Comparison of ENCODE assay signal across 9 cellular contexts in genomic region chr18:8424917-8425725, GRCh38.
A peak's percentile ranks its signal among the peaks of the same experiment; 100 is the strongest.
DNase-seq lines count a peak whose midpoint lies in the region; ATAC-seq, FAIRE-seq and TF ChIP-seq lines count a peak whose summit lies in the region.
"Had no signal": no experiment of that assay in that cellular context is flagged by ENCODE, and none has a peak within 500 bp of the region (broad histone marks: within the 10 kb centered on the region; RNA-seq: fewer than 3 reads in every experiment).

No MANE protein-coding gene starts in this region.

- CTCF ChIA-PET in HepG2 (lab: Yijun Ruan, JAX; ENCODE audit: low intra/inter-chr PET ratio, low total read pairs), result no interaction called here
- CTCF ChIA-PET in SK-N-SH (lab: Yijun Ruan, JAX), result interaction anchor here (0.7 to 3.4 kb wide), 11 partner anchors 9 to 1152 kb away, joined by 3 to 20 read pairs (median 5); no protein-coding TSS in a partner anchor

- TF ChIP-seq EP300 in HepG2 (IDR thresholded peaks at IDR 0.05; ENCODE audit: low read depth in 2 of 2, low read length in 2 of 2), result no peak
- TF ChIP-seq EP300 in HepG2 (CRISPR knock-in tag; IDR thresholded peaks at IDR 0.05; ENCODE audit: borderline replicate concordance), result no peak
- peak in 1 of 2 experiments; percentile 9; a peak in 1 of 4 replicates for TF ChIP-seq EP300 in SK-N-SH (IDR thresholded peaks at IDR 0.05; ENCODE audit: borderline replicate concordance in 1 of 2, low read depth in 1 of 2, low read length in 1 of 2)

- in situ Hi-C loops in HepG2 (cut with HindIII; ENCODE audit: extremely low pct_ligation_motif_present, low pct_unique_long_range_greater_than_20kb), result no loop called here

- FAIRE-seq in HepG2 (lab: Jason Lieb, UNC), result no peak
- FAIRE-seq: A204.1 had no signal

- H3K4me3 ChIP-seq in HepG2 (replicated peaks in 1 of 3; ENCODE audit: insufficient read depth in 1 of 3, low read depth in 2 of 3, low read length in 3 of 3) (no peak overlapping the region), right lobe of liver (no peak overlapping the region), SK-N-SH (ENCODE audit: low read depth in 2 of 2, low read length in 1 of 2) (no peak overlapping the region), fibroblast of pulmonary artery (replicated peaks; ENCODE audit: low read depth, low read length) (no peak overlapping the region), vagina (no peak overlapping the region), coronary artery (no peak overlapping the region)

- H3K4me2 ChIP-seq in HepG2 (ENCODE audit: low read depth, low read length) (no peak overlapping the region), SK-N-SH (0 out of 2 replicates have a peak overlapping the region, but pooled peaks have one; percentile 9)

- TF ChIP-seq CTCF in HepG2 (CRISPR knock-in tag; IDR thresholded peaks at IDR 0.05), result no peak
- no peak for TF ChIP-seq CTCF in right lobe of liver (IDR thresholded peaks at IDR 0.05)
- TF ChIP-seq CTCF in SK-N-SH (IDR thresholded peaks at IDR 0.05), result no peak
- TF ChIP-seq CTCF in fibroblast of pulmonary artery (IDR thresholded peaks at IDR 0.05; ENCODE audit: low read length, missing control alignments), result no peak
- TF ChIP-seq CTCF in vagina (IDR thresholded peaks at IDR 0.05), result no peak
- no peak for TF ChIP-seq CTCF in coronary artery (IDR thresholded peaks at IDR 0.05)

- DNase-seq in HepG2 (ENCODE audit: low spot score) (peak; percentile 13), right lobe of liver (no peak), SK-N-SH (peak; percentile 66), fibroblast of pulmonary artery (ENCODE audit: low read depth) (peak; percentile 42), vagina (ENCODE audit: extremely low spot score in 2 of 2) (peak; percentile 65 to 77), UCSD-AML1 (lab: John Stamatoyannopoulos, UW; ENCODE audit: unreplicated experiment) (no peak), coronary artery (ENCODE audit: low spot score) (no peak)

- intact Hi-C loops in HepG2 (cut with micrococcal nuclease; ENCODE audit: unreplicated experiment), result no loop called here
- intact Hi-C loops in right lobe of liver (cut with DNase I), result no loop called here
- intact Hi-C loops in vagina (cut with DNase I), result no loop called here

- H3K9ac ChIP-seq in HepG2 (ENCODE audit: insufficient read depth, low read depth, low read length) (no peak overlapping the region), SK-N-SH (no peak overlapping the region)

- TF ChIP-seq RAD21 in HepG2 (CRISPR knock-in tag; IDR thresholded peaks at IDR 0.05) (no peak), SK-N-SH (IDR thresholded peaks at IDR 0.05; ENCODE audit: low read length) (peak; percentile 7; the same call in 1 of the 2 replicates)

- no peak overlapping the region for H3K27ac ChIP-seq in HepG2 (ENCODE audit: extremely low read length, insufficient read depth, low read length)
- no peak overlapping the region for H3K27ac ChIP-seq in right lobe of liver
- H3K27ac ChIP-seq in SK-N-SH (ENCODE audit: low read depth in 2 of 2, low read length in 1 of 2), result peak overlapping the region in 1 of 2 experiments; percentile 55; a peak in 2 of 4 replicates
- no peak overlapping the region for H3K27ac ChIP-seq in vagina
- no peak overlapping the region for H3K27ac ChIP-seq in coronary artery

- WGBS in HepG2 (ENCODE audit: low lambda C conversion rate), result 31% methylated on average over 10 of the region's 13 CpGs
- WGBS in right lobe of liver (ENCODE audit: insufficient coverage, low coverage, low lambda C conversion rate, missing lambda C conversion rate), result 55% methylated on average over 8 of the region's 13 CpGs
- 19% methylated on average over 6 of the region's 13 CpGs for WGBS in SK-N-SH (ENCODE audit: low lambda C conversion rate)

- H3K4me1 ChIP-seq in HepG2 (ENCODE audit: insufficient read depth, low read length) (peaks cover 11% of the 10 kb centered on the region; the same call in 1 of the 2 replicates), right lobe of liver (no peaks in the 10 kb centered on the region), SK-N-SH (ENCODE audit: control insufficient read depth in 1 of 2, insufficient read depth in 2 of 2, low read depth in 1 of 2, low read length in 1 of 2) (peaks cover 0 to 31% of the 10 kb centered on the region in 2 experiments; a peak in 2 of 4 replicates), vagina (no peaks in the 10 kb centered on the region)

- BruUV-seq in HepG2 (replicated peaks; lab: Mats Ljungman, UMichigan), result no TSS peak

- no peaks in the 10 kb centered on the region for H4K20me1 ChIP-seq in HepG2 (ENCODE audit: insufficient read depth, low read length)
- H4K20me1 ChIP-seq in SK-N-SH (ENCODE audit: insufficient read depth), result no peaks in the 10 kb centered on the region

- no peaks in the 10 kb centered on the region for H3K9me2 ChIP-seq in SK-N-SH

- no peak overlapping the region for H2AFZ ChIP-seq in HepG2 (ENCODE audit: low read length)
- no peak overlapping the region for H2AFZ ChIP-seq in SK-N-SH (ENCODE audit: low read depth)

- ATAC-seq in HepG2 (peak; percentile 36), right lobe of liver (no peak), GM21717 (IDR thresholded peaks at IDR 0.05; ENCODE audit: unreplicated experiment) (no peak)

- H3F3A ChIP-seq in SK-N-SH (replicated peaks; ENCODE audit: insufficient read depth), result no peaks in the 10 kb centered on the region

- H3K27me3 ChIP-seq in HepG2 (ENCODE audit: control insufficient read depth in 1 of 2, insufficient read depth in 2 of 2, low read length in 2 of 2) (peaks cover 2 to 6% of the 10 kb centered on the region in 2 experiments; a peak in 2 of 5 replicates), right lobe of liver (no peaks in the 10 kb centered on the region), SK-N-SH (ENCODE audit: insufficient read depth) (no peaks in the 10 kb centered on the region), vagina (no peaks in the 10 kb centered on the region)

- POLR2A ChIA-PET in HepG2 (lab: Yijun Ruan, JAX) (no interaction called here), SK-N-SH (lab: Yijun Ruan, JAX) (no interaction called here)

- no peaks in the 10 kb centered on the region for H3K9me3 ChIP-seq in HepG2 (ENCODE audit: low read length)
- H3K9me3 ChIP-seq in right lobe of liver, result no peaks in the 10 kb centered on the region
- H3K9me3 ChIP-seq in SK-N-SH, result no peaks in the 10 kb centered on the region
- H3K9me3 ChIP-seq in vagina, result no peaks in the 10 kb centered on the region

- H3K36me3 ChIP-seq in HepG2 (replicated peaks in 1 of 2; ENCODE audit: control insufficient read depth in 1 of 2, insufficient read depth in 2 of 2, low read length in 2 of 2) (no peaks in the 10 kb centered on the region), right lobe of liver (no peaks in the 10 kb centered on the region), SK-N-SH (replicated peaks in 1 of 2; ENCODE audit: control insufficient read depth in 1 of 2, insufficient read depth in 2 of 2, low read length in 1 of 2) (no peaks in the 10 kb centered on the region), vagina (no peaks in the 10 kb centered on the region)

- no peak for TF ChIP-seq POLR2A in HepG2 (IDR thresholded peaks at IDR 0.05; ENCODE audit: insufficient read depth in 1 of 2, low read depth in 2 of 2, low read length in 2 of 2)
- no peak for TF ChIP-seq POLR2A in right lobe of liver (IDR thresholded peaks at IDR 0.05)
- no peak for TF ChIP-seq POLR2A in vagina (IDR thresholded peaks at IDR 0.05)

- H3K79me2 ChIP-seq in HepG2 (ENCODE audit: insufficient read depth, low read length) (no peaks in the 10 kb centered on the region), SK-N-SH (ENCODE audit: insufficient read depth) (no peaks in the 10 kb centered on the region)

TF ChIP-seq in HepG2, 621 proteins besides CTCF, POLR2A, EP300 and RAD21:
- TF ChIP-seq POGZ (CRISPR knock-in tag; IDR thresholded peaks at IDR 0.05) (no peak), FOSL2 (CRISPR knock-in tag; IDR thresholded peaks at IDR 0.05) (0 out of 2 replicates have a peak, but pooled peaks have one; percentile 6)

TF ChIP-seq in SK-N-SH, 30 proteins besides CTCF, POLR2A, EP300 and RAD21:
- TF ChIP-seq POLR2AphosphoS5 (IDR thresholded peaks at IDR 0.05; ENCODE audit: low read depth, low read length), result no peak
- no peak for TF ChIP-seq ELF1 (IDR thresholded peaks at IDR 0.05)
- peak; percentile 69 for TF ChIP-seq GATA2 (CRISPR knock-in tag; IDR thresholded peaks at IDR 0.05)
- peak; percentile 67 for TF ChIP-seq PBX3 (IDR thresholded peaks at IDR 0.05)
- TF ChIP-seq FOSL2 (IDR thresholded peaks at IDR 0.05; ENCODE audit: borderline replicate concordance, low read depth), result peak; percentile 58
- peak; percentile 59 for TF ChIP-seq RCOR1 (IDR thresholded peaks at IDR 0.05; ENCODE audit: low read length)
- no peak for TF ChIP-seq CHD2 (IDR thresholded peaks at IDR 0.05; ENCODE audit: low read length, partially characterized antibody)
- peak; percentile 68 for TF ChIP-seq TCF12 (IDR thresholded peaks at IDR 0.05)
- TF ChIP-seq MXI1 (IDR thresholded peaks at IDR 0.05; ENCODE audit: low read depth, low read length), result 0 out of 2 replicates have a peak, but pooled peaks have one; percentile 14
- TF ChIP-seq JUND (IDR thresholded peaks at IDR 0.05), result 0 out of 2 replicates have a peak, but pooled peaks have one; percentile 3
TF ChIP-seq in SK-N-SH: peak in this region for 7.

Comparison
In these comparisons a context has a peak if more than half of its experiments do, and no peak if none do; other contexts are left out.
1. DNase-seq: peak in HepG2 (single experiment), SK-N-SH (single experiment), fibroblast of pulmonary artery (single experiment) and vagina (2 of 2); none in right lobe of liver (0 of 3), UCSD-AML1 (single experiment) and coronary artery (single experiment).
2. Of the 25 proteins assayed by ChIP-seq in both HepG2 and SK-N-SH: peak only in HepG2: none; only in SK-N-SH: JUND, MXI1, PBX3, RAD21 and TCF12; in both: FOSL2; in neither: 18; mixed calls (peak in some experiments, not most) for 1.